In the genomic region with DNA sequence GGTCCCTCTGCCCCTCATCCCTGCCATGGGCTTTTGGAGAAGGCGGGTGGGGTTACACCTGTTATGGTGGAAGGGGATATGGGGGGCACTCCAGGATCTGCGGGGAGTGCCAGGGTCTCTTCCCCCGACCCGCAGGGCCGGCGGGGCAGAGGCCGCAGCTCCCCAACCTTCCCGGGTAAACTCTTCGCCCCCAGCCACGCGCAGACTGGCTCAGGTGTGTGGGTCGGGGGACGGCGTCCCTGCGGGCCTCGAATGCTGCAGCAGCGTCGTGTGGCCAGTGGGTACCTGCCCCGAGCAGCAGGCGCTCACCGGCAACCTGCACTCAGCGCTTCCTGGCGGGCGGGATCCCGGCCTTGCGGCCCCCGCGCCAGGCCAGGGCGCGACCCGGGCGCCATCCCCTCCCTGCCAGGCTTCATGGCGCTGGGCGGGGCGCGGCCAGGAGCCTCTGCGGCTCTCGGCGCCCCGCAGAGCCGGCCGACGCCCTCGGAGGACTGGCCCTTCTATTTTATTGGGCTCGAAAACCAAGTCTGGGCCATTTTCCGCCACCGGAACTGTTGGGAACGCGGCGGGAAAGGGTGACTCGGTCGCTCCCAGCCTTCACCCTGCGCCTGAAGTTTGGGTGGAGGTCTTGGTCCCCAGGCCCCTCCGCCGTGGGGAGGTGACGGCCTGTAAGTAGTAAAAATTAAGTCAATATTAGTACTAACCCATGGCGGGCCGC, we compare ENCODE assay signal across 12 cellular contexts. TPM values are rescaled to one million over a fixed set of nuclear protein-coding genes. Genes with fewer than 3 reads are reported as not detected.
A peak's percentile ranks its signal among the peaks of the same experiment; 100 is the strongest.
DNase-seq lines count a peak whose midpoint lies in the region; ATAC-seq and TF ChIP-seq lines count a peak whose summit lies in the region.
"Had no signal": no experiment of that assay in that cellular context is flagged by ENCODE, and none has a peak within 500 bp of the region (broad histone marks: within the 10 kb centered on the region; RNA-seq: fewer than 3 reads in every experiment).

No MANE protein-coding gene starts in this region.

- H3K36me3 Mint-ChIP-seq in WTC11 (peaks cover 7% of the 10 kb centered on the region), endothelial cell (ENCODE audit: low read depth, unreplicated experiment) (peaks cover 7% of the 10 kb centered on the region)
- H3K36me3 Mint-ChIP-seq in activated naive CD8-positive, alpha-beta T cell treated with anti-CD3 and anti-CD28 coated beads, Interleukin-2, amount 50 U/mL, for 24 hours (ENCODE audit: low read depth), result no peaks in the 10 kb centered on the region

- H3K4me3 Mint-ChIP-seq in WTC11 (peak overlapping the region; percentile 56), endothelial cell (ENCODE audit: unreplicated experiment) (no peak overlapping the region)
- H3K4me3 Mint-ChIP-seq in activated naive CD8-positive, alpha-beta T cell treated with anti-CD3 and anti-CD28 coated beads, Interleukin-2, amount 50 U/mL, for 24 hours, result no peak overlapping the region
- H3K4me3 Mint-ChIP-seq: T-helper 1 cell treated with Interleukin-12 subunit alpha and Interleukin-12 subunit beta and Interleukin-4 antibody, amounts not matched to agents 30 μg/mL and 1 μg/mL, for 36 hours had no signal

- TF ChIP-seq CTCF in WTC11 (IDR thresholded peaks at IDR 0.05), result no peak
- no peak for TF ChIP-seq CTCF in endothelial cell (IDR thresholded peaks at IDR 0.05; ENCODE audit: unreplicated experiment)

- no peak; the same call in 1 of the 2 replicates for ATAC-seq in WTC11
- ATAC-seq in activated naive CD8-positive, alpha-beta T cell treated with anti-CD3 and anti-CD28 coated beads, Interleukin-2, amount 50 U/mL, for 24 hours, result no peak
- ATAC-seq: foreskin keratinocyte had no signal

- no peaks in the 10 kb centered on the region for H3K9me3 Mint-ChIP-seq in WTC11
- H3K9me3 Mint-ChIP-seq in activated naive CD8-positive, alpha-beta T cell treated with anti-CD3 and anti-CD28 coated beads, Interleukin-2, amount 50 U/mL, for 24 hours, result no peaks in the 10 kb centered on the region
- H3K9me3 Mint-ChIP-seq in endothelial cell (ENCODE audit: unreplicated experiment), result no peaks in the 10 kb centered on the region
- H3K9me3 Mint-ChIP-seq: T-helper 1 cell treated with Interleukin-12 subunit alpha and Interleukin-12 subunit beta and Interleukin-4 antibody, amounts not matched to agents 30 μg/mL and 1 μg/mL, for 36 hours had no signal

- peaks cover 4% of the 10 kb centered on the region for H3K9me3 ChIP-seq in iPS-18c (ENCODE audit: control insufficient read depth, insufficient read depth, low read length)

- peak overlapping the region; percentile 67 for H3K4me3 ChIP-seq in iPS-18c (ENCODE audit: insufficient read depth, low read depth, low read length)
- peak overlapping the region; percentile 48 for H3K4me3 ChIP-seq in skeletal muscle cell (ENCODE audit: low read depth, low read length)

- DNase-seq in COLO668 (lab: John Stamatoyannopoulos, UW; ENCODE audit: unreplicated experiment) (peak; percentile 36), WTC11 (ENCODE audit: low spot score) (peak; percentile 41), skeletal muscle cell (ENCODE audit: low read depth) (no peak), medulla oblongata (ENCODE audit: extremely low spot score) (no peak), endothelial cell (ENCODE audit: low spot score) (no peak)
- DNase-seq in activated naive CD8-positive, alpha-beta T cell treated with anti-CD3 and anti-CD28 coated beads, Interleukin-2, amount 50 U/mL, for 24 hours, result no peak
- no peak for DNase-seq in activated CD4-positive, alpha-beta T cell treated with anti-CD3 and anti-CD28 coated beads for 4 hours
- DNase-seq: foreskin keratinocyte; stimulated activated naive CD4-positive, alpha-beta T cell treated with Interleukin-2 at 50 U/mL for 16 hours had no signal

- CTCF ChIA-PET in WTC11 (lab: Charles Lee), result interaction anchor here (1.0 to 2.5 kb wide), 7 partner anchors 14 to 398 kb away, joined by 3 to 12 read pairs (median 3); no protein-coding TSS in a partner anchor

- H3K27ac Mint-ChIP-seq in WTC11, result no peak overlapping the region
- H3K27ac Mint-ChIP-seq in activated naive CD8-positive, alpha-beta T cell treated with anti-CD3 and anti-CD28 coated beads, Interleukin-2, amount 50 U/mL, for 24 hours, result no peak overlapping the region
- H3K27ac Mint-ChIP-seq in endothelial cell (ENCODE audit: unreplicated experiment), result no peak overlapping the region
- H3K27ac Mint-ChIP-seq: T-helper 1 cell treated with Interleukin-12 subunit alpha and Interleukin-12 subunit beta and Interleukin-4 antibody, amounts not matched to agents 30 μg/mL and 1 μg/mL, for 36 hours had no signal

- peaks cover 85% of the 10 kb centered on the region for H3K27me3 Mint-ChIP-seq in WTC11 (ENCODE audit: low read depth)
- peaks cover 49% of the 10 kb centered on the region for H3K27me3 Mint-ChIP-seq in activated naive CD8-positive, alpha-beta T cell treated with anti-CD3 and anti-CD28 coated beads, Interleukin-2, amount 50 U/mL, for 24 hours
- peaks cover 38% of the 10 kb centered on the region for H3K27me3 Mint-ChIP-seq in endothelial cell (ENCODE audit: unreplicated experiment)

- POLR2A ChIA-PET in WTC11 (lab: Charles Lee), result interaction anchor here (0.6 to 1.2 kb wide), 2 partner anchors 71 to 964 kb away, joined by 3 read pairs; no protein-coding TSS in a partner anchor

- H3K4me1 Mint-ChIP-seq in WTC11, result peaks cover 54% of the 10 kb centered on the region
- peaks cover 9% of the 10 kb centered on the region for H3K4me1 Mint-ChIP-seq in activated naive CD8-positive, alpha-beta T cell treated with anti-CD3 and anti-CD28 coated beads, Interleukin-2, amount 50 U/mL, for 24 hours
- peaks cover 19% of the 10 kb centered on the region for H3K4me1 Mint-ChIP-seq in endothelial cell (ENCODE audit: unreplicated experiment)

TF ChIP-seq in WTC11, 78 proteins besides CTCF, POLR2A, EP300 and RAD21 (continues in another document):
- TF ChIP-seq ZNF219 (CRISPR knock-in tag; IDR thresholded peaks at IDR 0.05; ENCODE audit: borderline replicate concordance) (0 out of 2 replicates have a peak, but pooled peaks have one; percentile 11), USF2 (CRISPR knock-in tag; IDR thresholded peaks at IDR 0.05) (0 out of 2 replicates have a peak, but pooled peaks have one; percentile 9), CREB1 (CRISPR knock-in tag; IDR thresholded peaks at IDR 0.05) (peak; percentile 61; the same call in 1 of the 2 replicates), RELA (CRISPR knock-in tag; IDR thresholded peaks at IDR 0.05; ENCODE audit: borderline replicate concordance) (peak; percentile 75; the same call in 1 of the 2 replicates), TEAD1 (CRISPR knock-in tag; IDR thresholded peaks at IDR 0.05) (no peak), TP53 (CRISPR knock-in tag; IDR thresholded peaks at IDR 0.05) (no peak), CREM (CRISPR knock-in tag; IDR thresholded peaks at IDR 0.05) (no peak), ZNF232 (CRISPR knock-in tag; IDR thresholded peaks at IDR 0.05) (no peak), FOXK1 (CRISPR knock-in tag; IDR thresholded peaks at IDR 0.05) (0 out of 2 replicates have a peak, but pooled peaks have one; percentile 7), ZNF281 (CRISPR knock-in tag; IDR thresholded peaks at IDR 0.05) (0 out of 2 replicates have a peak, but pooled peaks have one; percentile 19), ZNF121 (CRISPR knock-in tag; IDR thresholded peaks at IDR 0.05) (peak; percentile 58; the same call in 1 of the 2 replicates), ESRRA (CRISPR knock-in tag; IDR thresholded peaks at IDR 0.05; ENCODE audit: borderline replicate concordance) (peak; percentile 73; the same call in 1 of the 2 replicates), TEAD4 (CRISPR knock-in tag; IDR thresholded peaks at IDR 0.05) (no peak)
- TF ChIP-seq, protein P1, sequence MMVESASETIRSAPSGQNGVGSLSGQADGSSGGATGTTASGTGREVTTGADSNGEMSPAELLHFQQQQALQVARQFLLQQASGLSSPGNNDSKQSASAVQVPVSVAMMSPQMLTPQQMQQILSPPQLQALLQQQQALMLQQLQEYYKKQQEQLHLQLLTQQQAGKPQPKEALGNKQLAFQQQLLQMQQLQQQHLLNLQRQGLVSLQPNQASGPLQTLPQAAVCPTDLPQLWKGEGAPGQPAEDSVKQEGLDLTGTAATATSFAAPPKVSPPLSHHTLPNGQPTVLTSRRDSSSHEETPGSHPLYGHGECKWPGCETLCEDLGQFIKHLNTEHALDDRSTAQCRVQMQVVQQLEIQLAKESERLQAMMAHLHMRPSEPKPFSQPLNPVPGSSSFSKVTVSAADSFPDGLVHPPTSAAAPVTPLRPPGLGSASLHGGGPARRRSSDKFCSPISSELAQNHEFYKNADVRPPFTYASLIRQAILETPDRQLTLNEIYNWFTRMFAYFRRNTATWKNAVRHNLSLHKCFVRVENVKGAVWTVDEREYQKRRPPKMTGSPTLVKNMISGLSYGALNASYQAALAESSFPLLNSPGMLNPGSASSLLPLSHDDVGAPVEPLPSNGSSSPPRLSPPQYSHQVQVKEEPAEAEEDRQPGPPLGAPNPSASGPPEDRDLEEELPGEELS (CRISPR knock-in tag; IDR thresholded peaks at IDR 0.05), result peak; percentile 89

RNA-seq across cellular contexts. Expression of gene GBX2, which starts 4.5 kb away (rescaled TPM):
- total RNA-seq in WTC11 (2021) (15.3 to 25.6 TPM (median 19.1 TPM) in 3 replicates), endothelial cell (ENCODE audit: unreplicated experiment) (3.5 TPM)
- total RNA-seq: mononuclear cell had no signal

Comparison
In these comparisons a context has a peak if more than half of its experiments do, and no peak if none do; other contexts are left out.
1. DNase-seq: peak in COLO668 (single experiment) and WTC11 (single experiment); none in skeletal muscle cell (single experiment), activated naive CD8-positive, alpha-beta T cell treated with anti-CD3 and anti-CD28 coated beads, Interleukin-2, amount 50 U/mL, for 24 hours (single experiment), medulla oblongata (single experiment), activated CD4-positive, alpha-beta T cell treated with anti-CD3 and anti-CD28 coated beads for 4 hours (0 of 2) and endothelial cell (single experiment).